ENCODE assay signal across 24 cellular contexts in the genomic region with DNA sequence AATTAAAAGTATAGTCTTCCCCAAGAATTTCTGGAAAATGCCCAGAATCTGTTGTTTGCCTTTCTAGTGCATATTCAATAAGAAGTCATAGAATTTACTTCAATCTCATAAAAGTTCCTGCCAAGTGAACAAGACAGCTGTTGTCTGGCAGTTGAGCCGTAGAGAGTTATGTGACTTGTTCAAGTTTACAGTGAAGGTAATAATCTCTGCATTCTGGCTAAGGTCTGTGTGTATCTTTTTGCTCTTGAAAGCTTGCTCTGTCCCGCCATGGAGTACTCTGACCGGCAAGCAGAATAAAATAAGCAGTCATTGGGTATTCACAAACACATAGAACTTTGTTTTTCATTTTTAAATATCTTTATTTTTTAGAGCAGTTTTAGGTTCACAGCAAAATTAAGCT.
DNase-seq lines count a peak whose midpoint lies in the region; ATAC-seq, FAIRE-seq and TF ChIP-seq lines count a peak whose summit lies in the region.
"Had no signal": no experiment of that assay in that cellular context is flagged by ENCODE, and none has a peak within 500 bp of the region (broad histone marks: within the 10 kb centered on the region; RNA-seq: fewer than 3 reads in every experiment).

No MANE protein-coding gene starts in this region.

- WGBS in psoas muscle, 3 donors = 24 to 43% (median 25%) methylated on average over 3 of the region's 3 CpGs
- WGBS in body of pancreas, 2 donors = 60 to 70% methylated on average over 3 of the region's 3 CpGs

- TF ChIP-seq POLR2A in body of pancreas (IDR thresholded peaks at IDR 0.05) = no peak

- peaks cover 11% of the 10 kb centered on the region for H3K4me1 Mint-ChIP-seq in endothelial cell (ENCODE audit: unreplicated experiment)
- H3K4me1 Mint-ChIP-seq: CD14-positive monocyte, IgD-negative memory B cell had no signal

- H3K36me3 ChIP-seq in psoas muscle (ENCODE audit: insufficient read depth in 1 of 2, low read depth in 1 of 2) (peaks cover 6 to 38% of the 10 kb centered on the region in 2 donors), body of pancreas (replicated peaks in 1 of 2; ENCODE audit: insufficient read depth in 1 of 2, low read depth in 2 of 2) (peaks cover 0 to 10% of the 10 kb centered on the region in 2 donors)
- H3K36me3 ChIP-seq: HAP-1 had no signal

- H3K9me3 ChIP-seq in psoas muscle (no peaks in the 10 kb centered on the region), body of pancreas (no peaks in the 10 kb centered on the region)
- H3K9me3 ChIP-seq: HAP-1 had no signal

- peak; percentile 24 for FAIRE-seq in islet of Langerhans (lab: Jason Lieb, UNC)
- FAIRE-seq: GM19239, HTR-8/SVneo had no signal

- H3K27me3 ChIP-seq in psoas muscle (ENCODE audit: insufficient read depth in 3 of 3, low read length in 2 of 3) (no peaks in the 10 kb centered on the region), body of pancreas (no peaks in the 10 kb centered on the region)

- H3K36me3 Mint-ChIP-seq in endothelial cell (ENCODE audit: low read depth, unreplicated experiment) = peaks cover 44% of the 10 kb centered on the region
- H3K36me3 Mint-ChIP-seq: IgD-negative memory B cell had no signal

- TF ChIP-seq CTCF in psoas muscle (IDR thresholded peaks at IDR 0.05) (no peak), endothelial cell (IDR thresholded peaks at IDR 0.05; ENCODE audit: unreplicated experiment) (no peak), body of pancreas (IDR thresholded peaks at IDR 0.05) (no peak)

- ATAC-seq in psoas muscle = peak in 2 of 4 donors; percentile 21 to 37
- no peak for ATAC-seq in body of pancreas

- intact Hi-C loops in psoas muscle (cut with DNase I) (no loop called here), body of pancreas (cut with DNase I) (no loop called here)

- DNase-seq in NCI-H2196 (lab: John Stamatoyannopoulos, UW; ENCODE audit: unreplicated experiment) (peak; percentile 24), NCI-H2196 treated with DMSO at 0.1 percent for 48 hours (lab: John Stamatoyannopoulos, UW; ENCODE audit: unreplicated experiment) (no peak), LHCN-M2 (ENCODE audit: low read depth) (peak; percentile 44), psoas muscle (no peak), SW480 (ENCODE audit: low spot score) (no peak), endothelial cell (ENCODE audit: low spot score) (no peak), body of pancreas (no peak)
- DNase-seq: DMS153, GDM1, GM23248, Kasumi-1, NCI-H1105, NCI-H2081, NCI-H2171 treated with DMSO at 0.1 percent for 48 hours, NCI-H510A, NCI-H748 treated with DMSO at 0.1 percent for 48 hours, SHP77 treated with DMSO at 0.1 percent for 48 hours had no signal

- peaks cover 1% of the 10 kb centered on the region for H3K27me3 Mint-ChIP-seq in endothelial cell (ENCODE audit: unreplicated experiment)
- H3K27me3 Mint-ChIP-seq: IgD-negative memory B cell had no signal

- H3K27ac ChIP-seq in psoas muscle (peak overlapping the region; percentile 58), body of pancreas (no peak overlapping the region)
- H3K27ac ChIP-seq: 22Rv1, GM23248 had no signal

- H3K4me1 ChIP-seq in psoas muscle (peaks cover 32% of the 10 kb centered on the region), body of pancreas (peaks cover 20% of the 10 kb centered on the region)
- H3K4me1 ChIP-seq: HAP-1 had no signal

- H3K4me3 Mint-ChIP-seq in endothelial cell (ENCODE audit: unreplicated experiment) = no peak overlapping the region
- H3K4me3 Mint-ChIP-seq: CD14-positive monocyte, IgD-negative memory B cell had no signal

- H3K27ac Mint-ChIP-seq in endothelial cell (ENCODE audit: unreplicated experiment) = no peak overlapping the region
- H3K27ac Mint-ChIP-seq: CD14-positive monocyte, IgD-negative memory B cell had no signal

- H3K9me3 Mint-ChIP-seq in endothelial cell (ENCODE audit: unreplicated experiment) = no peaks in the 10 kb centered on the region
- H3K9me3 Mint-ChIP-seq: CD14-positive monocyte, IgD-negative memory B cell had no signal

- H3K4me3 ChIP-seq in psoas muscle (no peak overlapping the region), body of pancreas (no peak overlapping the region)
- H3K4me3 ChIP-seq: GM23248, HAP-1 had no signal

Comparison
In these comparisons a context has a peak if more than half of its experiments do, and no peak if none do; other contexts are left out.
1. DNase-seq: peak in NCI-H2196 (single experiment) and LHCN-M2 (single experiment); none in NCI-H2196 treated with DMSO at 0.1 percent for 48 hours (single experiment), psoas muscle (0 of 2), SW480 (single experiment), endothelial cell (single experiment) and body of pancreas (0 of 4).